Comparison of ENCODE assay signal across 1 cellular context in genomic region chr7:2436341-2437104, GRCh38.
TF ChIP-seq lines count a peak whose summit lies in the region.

No MANE protein-coding gene starts in this region.

TF ChIP-seq in SK-N-SH treated with all-trans-retinoic acid at 6 μM for 48 hours, 23 proteins besides CTCF, POLR2A, EP300 and RAD21 (continued from another document):
- TF ChIP-seq CREB5 (CRISPR knock-in tag; IDR thresholded peaks at IDR 0.05; ENCODE audit: low read depth) (no peak), ISL1 (CRISPR knock-in tag; IDR thresholded peaks at IDR 0.05) (no peak), PATZ1 (CRISPR knock-in tag; IDR thresholded peaks at IDR 0.05; ENCODE audit: borderline replicate concordance) (no peak), GLIS3 (CRISPR knock-in tag; IDR thresholded peaks at IDR 0.05) (no peak), ARNTL (CRISPR knock-in tag; IDR thresholded peaks at IDR 0.05; ENCODE audit: borderline replicate concordance, low read depth) (no peak), ESRRG (CRISPR knock-in tag; IDR thresholded peaks at IDR 0.05) (no peak)
